ENCODE assay signal across 8 cellular contexts in the genomic region with DNA sequence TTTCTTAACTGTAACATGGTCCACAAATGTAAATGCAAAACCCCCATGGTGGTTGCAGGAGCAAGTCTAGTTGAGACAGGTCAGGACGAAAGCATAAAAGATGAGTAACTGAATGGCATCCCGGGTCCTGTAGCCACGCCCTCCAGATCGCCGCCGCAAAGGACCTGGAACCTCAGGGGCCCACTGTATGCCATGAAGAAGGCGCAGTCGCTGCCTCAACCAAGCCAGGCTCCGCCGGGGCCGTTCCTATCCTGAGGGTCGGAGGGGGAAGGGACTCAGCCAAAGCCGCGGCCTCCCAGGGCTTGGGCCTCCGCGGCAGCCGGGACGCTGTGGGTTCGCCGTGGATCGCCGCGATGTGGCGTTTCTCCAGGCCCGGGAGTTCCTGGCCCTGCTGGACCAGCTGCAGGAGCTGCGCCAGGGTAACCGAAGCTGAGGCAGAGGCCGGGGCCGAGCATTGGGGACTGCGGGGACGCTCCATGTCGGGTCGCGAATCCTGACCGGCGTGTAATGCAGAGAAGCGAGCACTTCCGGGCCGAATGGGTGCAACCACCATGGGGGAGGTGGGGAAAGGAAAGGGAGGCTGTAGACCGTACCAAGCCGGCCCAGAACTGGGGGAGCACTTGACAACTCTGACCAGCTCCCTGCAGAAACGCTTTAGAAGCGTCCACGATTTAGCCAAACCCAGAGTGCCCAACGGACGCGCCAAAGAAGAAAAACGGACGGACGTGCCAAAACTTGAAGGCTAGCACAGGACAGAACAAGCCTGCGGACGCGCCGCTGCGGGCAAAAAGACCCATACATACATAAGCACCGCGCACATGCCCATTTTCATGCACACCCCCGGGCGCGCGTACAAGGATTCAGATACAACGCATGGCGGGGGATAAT. TPM values are rescaled to one million over a fixed set of nuclear protein-coding genes. Genes with fewer than 3 reads are reported as not detected.
DNase-seq lines count a peak whose midpoint lies in the region; ATAC-seq and TF ChIP-seq lines count a peak whose summit lies in the region.

No MANE protein-coding gene starts in this region.

- H3K27ac Mint-ChIP-seq in IgD-negative memory B cell: peak overlapping the region; percentile 95 to 98 (median 97)

- no peaks in the 10 kb centered on the region for H3K9me3 ChIP-seq in esophagus muscularis mucosa
- no peaks in the 10 kb centered on the region for H3K9me3 ChIP-seq in muscle layer of duodenum (ENCODE audit: control insufficient read depth in 1 of 2, low read length in 2 of 2)

- TF ChIP-seq CTCF in esophagus muscularis mucosa (IDR thresholded peaks at IDR 0.05): no peak

- no peak for TF ChIP-seq POLR2A in esophagus muscularis mucosa (IDR thresholded peaks at IDR 0.05; ENCODE audit: low read depth)

- H3K27ac ChIP-seq in esophagus muscularis mucosa (replicated peaks in 1 of 4) (peak overlapping the region; percentile 89 to 97 (median 92)), muscle layer of duodenum (ENCODE audit: low read length) (peak overlapping the region; percentile 88)

- H3K36me3 Mint-ChIP-seq in IgD-negative memory B cell: peaks cover 2% of the 10 kb centered on the region

- peak; percentile 75 for DNase-seq in DMS 273 treated with DMSO at 0.1 percent for 48 hours (lab: John Stamatoyannopoulos, UW)
- peak; percentile 94 to 95 for DNase-seq in activated T-cell treated with anti-CD3 and anti-CD28 coated beads, Interleukin-2, amount 50 U/mL, for 48 hours
- DNase-seq in esophagus muscularis mucosa (ENCODE audit: extremely low spot score): peak; percentile 95
- peak; percentile 67 to 71 for DNase-seq in stimulated activated CD8-positive, alpha-beta memory T cell treated with anti-CD3 and anti-CD28 coated beads, Interleukin-7, amount 100 ng/mL, for 1 hour (ENCODE audit: low read depth in 2 of 2)

- H3K27me3 Mint-ChIP-seq in IgD-negative memory B cell: no peaks in the 10 kb centered on the region

- H3K4me1 ChIP-seq in esophagus muscularis mucosa (peaks cover 6 to 22% (median 19%) of the 10 kb centered on the region in 4 donors), muscle layer of duodenum (ENCODE audit: control insufficient read depth in 1 of 2, insufficient read depth in 2 of 2, low read length in 2 of 2) (peaks cover 0 to 10% of the 10 kb centered on the region in 2 donors)

- intact Hi-C loops in esophagus muscularis mucosa (cut with DNase I): no loop called here

- peaks cover 19 to 30% (median 25%) of the 10 kb centered on the region in 4 donors for H3K36me3 ChIP-seq in esophagus muscularis mucosa
- H3K36me3 ChIP-seq in muscle layer of duodenum (ENCODE audit: control insufficient read depth in 1 of 2, insufficient read depth in 2 of 2, low read length in 2 of 2): peaks cover 5 to 18% of the 10 kb centered on the region in 2 donors

- peak; percentile 95 for ATAC-seq in GM21528 (IDR thresholded peaks at IDR 0.05; ENCODE audit: low FRiP score, unreplicated experiment)

- peak overlapping the region; percentile 98 to 100 (median 99) for H3K4me3 Mint-ChIP-seq in IgD-negative memory B cell

- 0% methylated on average over 26 of the region's 63 CpGs for WGBS in esophagus muscularis mucosa

- no peak for TF ChIP-seq EP300 in esophagus muscularis mucosa (IDR thresholded peaks at IDR 0.05)

- H3K27me3 ChIP-seq in esophagus muscularis mucosa: no peaks in the 10 kb centered on the region
- H3K27me3 ChIP-seq in muscle layer of duodenum (ENCODE audit: low read depth, low read length): no peaks in the 10 kb centered on the region

- peaks cover 15 to 28% (median 24%) of the 10 kb centered on the region in 3 donors for H3K4me1 Mint-ChIP-seq in IgD-negative memory B cell

- peak overlapping the region; percentile 72 to 100 (median 96) for H3K4me3 ChIP-seq in esophagus muscularis mucosa
- H3K4me3 ChIP-seq in muscle layer of duodenum (ENCODE audit: low read depth in 1 of 2, low read length in 2 of 2): peak overlapping the region; percentile 88 to 98

- H3K9me3 Mint-ChIP-seq in IgD-negative memory B cell: no peaks in the 10 kb centered on the region

TF ChIP-seq in PFSK-1, 5 proteins besides CTCF, POLR2A, EP300 and RAD21:
- TF ChIP-seq, protein P1, sequence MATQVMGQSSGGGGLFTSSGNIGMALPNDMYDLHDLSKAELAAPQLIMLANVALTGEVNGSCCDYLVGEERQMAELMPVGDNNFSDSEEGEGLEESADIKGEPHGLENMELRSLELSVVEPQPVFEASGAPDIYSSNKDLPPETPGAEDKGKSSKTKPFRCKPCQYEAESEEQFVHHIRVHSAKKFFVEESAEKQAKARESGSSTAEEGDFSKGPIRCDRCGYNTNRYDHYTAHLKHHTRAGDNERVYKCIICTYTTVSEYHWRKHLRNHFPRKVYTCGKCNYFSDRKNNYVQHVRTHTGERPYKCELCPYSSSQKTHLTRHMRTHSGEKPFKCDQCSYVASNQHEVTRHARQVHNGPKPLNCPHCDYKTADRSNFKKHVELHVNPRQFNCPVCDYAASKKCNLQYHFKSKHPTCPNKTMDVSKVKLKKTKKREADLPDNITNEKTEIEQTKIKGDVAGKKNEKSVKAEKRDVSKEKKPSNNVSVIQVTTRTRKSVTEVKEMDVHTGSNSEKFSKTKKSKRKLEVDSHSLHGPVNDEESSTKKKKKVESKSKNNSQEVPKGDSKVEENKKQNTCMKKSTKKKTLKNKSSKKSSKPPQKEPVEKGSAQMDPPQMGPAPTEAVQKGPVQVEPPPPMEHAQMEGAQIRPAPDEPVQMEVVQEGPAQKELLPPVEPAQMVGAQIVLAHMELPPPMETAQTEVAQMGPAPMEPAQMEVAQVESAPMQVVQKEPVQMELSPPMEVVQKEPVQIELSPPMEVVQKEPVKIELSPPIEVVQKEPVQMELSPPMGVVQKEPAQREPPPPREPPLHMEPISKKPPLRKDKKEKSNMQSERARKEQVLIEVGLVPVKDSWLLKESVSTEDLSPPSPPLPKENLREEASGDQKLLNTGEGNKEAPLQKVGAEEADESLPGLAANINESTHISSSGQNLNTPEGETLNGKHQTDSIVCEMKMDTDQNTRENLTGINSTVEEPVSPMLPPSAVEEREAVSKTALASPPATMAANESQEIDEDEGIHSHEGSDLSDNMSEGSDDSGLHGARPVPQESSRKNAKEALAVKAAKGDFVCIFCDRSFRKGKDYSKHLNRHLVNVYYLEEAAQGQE (IDR thresholded peaks at IDR 0.05; ENCODE audit: insufficient read depth in 1 of 2, low read depth in 2 of 2, low read length in 2 of 2): no peak
- TF ChIP-seq POLR2AphosphoS5 (IDR thresholded peaks at IDR 0.05; ENCODE audit: low read depth, low read length) (peak; percentile 99), SIN3A (IDR thresholded peaks at IDR 0.05; ENCODE audit: borderline replicate concordance, insufficient read depth, low read length) (peak; percentile 67; the same call in 1 of the 2 replicates), FOXP2 (optimal IDR thresholded peaks at IDR 0.05; ENCODE audit: borderline replicate concordance, extremely low read depth, extremely low read length, insufficient read depth) (peak; percentile 92), TAF1 (IDR thresholded peaks at IDR 0.05; ENCODE audit: borderline replicate concordance, insufficient read depth, low read length) (peak; percentile 94)

RNA-seq across cellular contexts. Expression of a gene that starts 11.1 kb away (rescaled TPM):
- polyA plus RNA-seq in IgD-negative memory B cell: 72.3 TPM
- 85.7 TPM for polyA plus RNA-seq in PFSK-1 (2012; ENCODE audit: insufficient read length, low read depth)
- total RNA-seq in esophagus muscularis mucosa: 10 to 100 TPM; 66.8 to 82.2 (median 76.9) TPM

RNA-seq across cellular contexts. Expression of a gene that starts 25.3 kb away (rescaled TPM):
- polyA plus RNA-seq in IgD-negative memory B cell: 1.0 TPM
- polyA plus RNA-seq in PFSK-1 (2012; ENCODE audit: insufficient read length, low read depth): not detected
- total RNA-seq in esophagus muscularis mucosa: under 1 TPM in 1 of 4 donors, not detected in 3; 0.50 TPM

RNA-seq across cellular contexts. Expression of a gene that starts 38.7 kb away (rescaled TPM):
- polyA plus RNA-seq in IgD-negative memory B cell: 272 TPM
- 56.2 TPM for polyA plus RNA-seq in PFSK-1 (2012; ENCODE audit: insufficient read length, low read depth)
- 10 to 100 TPM; 24.5 to 39.6 (median 34.3) TPM for total RNA-seq in esophagus muscularis mucosa

Comparison
In these comparisons a context has a peak if more than half of its experiments do, and no peak if none do; other contexts are left out.
1. Peak in every context shown above with its lines: DNase-seq, ATAC-seq, H3K4me3 ChIP-seq and H3K27ac ChIP-seq.